Comparison of ENCODE assay signal across 13 cellular contexts in the genomic region with DNA sequence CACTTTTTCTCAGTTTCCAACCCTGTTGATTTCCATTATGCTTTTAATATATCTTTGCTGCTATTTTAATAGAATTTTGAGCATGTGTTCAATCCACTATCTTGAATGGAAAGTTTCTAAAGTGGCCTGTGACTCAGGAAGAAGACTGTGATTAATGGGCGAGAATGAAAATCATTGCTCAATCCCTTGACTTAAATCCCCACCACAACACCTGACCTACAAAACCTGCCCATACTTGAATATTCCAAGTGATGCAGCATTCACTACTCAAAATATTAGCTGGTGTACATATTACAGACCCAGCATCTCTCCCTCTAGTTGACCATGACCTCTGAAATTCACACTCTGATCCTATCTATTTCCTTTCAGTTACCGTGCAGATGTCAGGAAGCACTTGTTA. TPM values are rescaled to one million over a fixed set of nuclear protein-coding genes. Genes with fewer than 3 reads are reported as not detected.
DNase-seq lines count a peak whose midpoint lies in the region; ATAC-seq and TF ChIP-seq lines count a peak whose summit lies in the region.
"Had no signal": no experiment of that assay in that cellular context is flagged by ENCODE, and none has a peak within 500 bp of the region (broad histone marks: within the 10 kb centered on the region; RNA-seq: fewer than 3 reads in every experiment).

No MANE protein-coding gene starts in this region.

- BruUV-seq in A673 (replicated peaks; lab: Mats Ljungman, UMichigan), result no TSS peak

- H3K36me3 ChIP-seq in suprapubic skin (no peaks in the 10 kb centered on the region), A673 (ENCODE audit: insufficient read depth, low read length, poor library complexity, severe bottlenecking) (peaks cover 2% of the 10 kb centered on the region)
- H3K36me3 ChIP-seq: cardiac muscle cell, uterus had no signal

- peaks cover 3 to 4% of the 10 kb centered on the region in 2 donors for H3K36me3 Mint-ChIP-seq in activated T-cell treated with anti-CD3 and anti-CD28 coated beads, Interleukin-2, amount 50 U/mL, for 72 hours (ENCODE audit: insufficient read depth in 2 of 2)
- no peaks in the 10 kb centered on the region for H3K36me3 Mint-ChIP-seq in activated CD8-positive, alpha-beta T cell treated with anti-CD3 and anti-CD28 coated beads for 36 hours (ENCODE audit: low read depth)

- H3K4me3 ChIP-seq in fibroblast of villous mesenchyme (ENCODE audit: low read depth, low read length) (no peak overlapping the region), suprapubic skin (no peak overlapping the region), A673 (ENCODE audit: low read depth, low read length, poor library complexity, severe bottlenecking) (no peak overlapping the region)
- H3K4me3 ChIP-seq: cardiac muscle cell, uterus had no signal

- H3K27me3 ChIP-seq in suprapubic skin (no peaks in the 10 kb centered on the region), A673 (replicated peaks; ENCODE audit: insufficient read depth, low read depth, low read length, poor library complexity) (no peaks in the 10 kb centered on the region)
- H3K27me3 ChIP-seq: uterus had no signal

- no peak for TF ChIP-seq POLR2A in suprapubic skin (IDR thresholded peaks at IDR 0.05)

- TF ChIP-seq CTCF in activated CD8-positive, alpha-beta T cell treated with anti-CD3 and anti-CD28 coated beads for 36 hours (IDR thresholded peaks at IDR 0.05), result no peak
- TF ChIP-seq CTCF in fibroblast of villous mesenchyme (IDR thresholded peaks at IDR 0.05; ENCODE audit: insufficient read depth, low read depth, low read length) (no peak), suprapubic skin (IDR thresholded peaks at IDR 0.05) (no peak), A673 (conservative IDR thresholded peaks at IDR 0.05; ENCODE audit: low read depth, low read length) (no peak)

- 42% methylated on average over 2 of the region's 2 CpGs for WGBS in suprapubic skin

- no peak for TF ChIP-seq EP300 in suprapubic skin (IDR thresholded peaks at IDR 0.05)

- H3K4me3 Mint-ChIP-seq in activated T-cell treated with anti-CD3 and anti-CD28 coated beads, Interleukin-2, amount 50 U/mL, for 72 hours, result peak overlapping the region in 1 of 2 donors; percentile 23
- no peak overlapping the region for H3K4me3 Mint-ChIP-seq in activated CD8-positive, alpha-beta T cell treated with anti-CD3 and anti-CD28 coated beads for 36 hours

- ATAC-seq in activated T-cell treated with anti-CD3 and anti-CD28 coated beads, Interleukin-2, amount 50 U/mL, for 72 hours (replicated peaks in 1 of 2), result no peak
- ATAC-seq in activated CD8-positive, alpha-beta T cell treated with anti-CD3 and anti-CD28 coated beads for 36 hours, result no peak

- POLR2A ChIA-PET in activated CD8-positive, alpha-beta T cell treated with anti-CD3 and anti-CD28 coated beads for 36 hours (lab: Charles Lee), result no interaction called here
- POLR2A ChIA-PET in A673 (lab: Charles Lee; ENCODE audit: low non-redundant PET), result no interaction called here

- H3K27me3 Mint-ChIP-seq in activated T-cell treated with anti-CD3 and anti-CD28 coated beads, Interleukin-2, amount 50 U/mL, for 72 hours (ENCODE audit: low read depth), result no peaks in the 10 kb centered on the region
- no peaks in the 10 kb centered on the region for H3K27me3 Mint-ChIP-seq in activated CD8-positive, alpha-beta T cell treated with anti-CD3 and anti-CD28 coated beads for 36 hours

- H3K4me1 Mint-ChIP-seq in activated T-cell treated with anti-CD3 and anti-CD28 coated beads, Interleukin-2, amount 50 U/mL, for 72 hours (ENCODE audit: low read depth), result peaks cover 40% of the 10 kb centered on the region
- peaks cover 28% of the 10 kb centered on the region for H3K4me1 Mint-ChIP-seq in activated CD8-positive, alpha-beta T cell treated with anti-CD3 and anti-CD28 coated beads for 36 hours (ENCODE audit: low read depth)

- peaks cover 38% of the 10 kb centered on the region for H3K4me1 ChIP-seq in suprapubic skin
- peaks cover 13% of the 10 kb centered on the region for H3K4me1 ChIP-seq in A673 (ENCODE audit: insufficient read depth, low read length, poor library complexity, severe bottlenecking)

- H3K9me3 Mint-ChIP-seq in activated T-cell treated with anti-CD3 and anti-CD28 coated beads, Interleukin-2, amount 50 U/mL, for 72 hours, result no peaks in the 10 kb centered on the region
- H3K9me3 Mint-ChIP-seq in activated CD8-positive, alpha-beta T cell treated with anti-CD3 and anti-CD28 coated beads for 36 hours, result no peaks in the 10 kb centered on the region
- H3K9me3 Mint-ChIP-seq: HFFc6 had no signal

- no peaks in the 10 kb centered on the region for H3K9me3 ChIP-seq in suprapubic skin
- H3K9me3 ChIP-seq in A673 (ENCODE audit: low read depth, low read length, poor library complexity, severe bottlenecking), result no peaks in the 10 kb centered on the region
- H3K9me3 ChIP-seq: uterus had no signal

- H3K27ac ChIP-seq in suprapubic skin (peak overlapping the region; percentile 79), A673 (ENCODE audit: low read depth, low read length, poor library complexity, severe bottlenecking) (no peak overlapping the region)
- H3K27ac ChIP-seq: cardiac muscle cell had no signal

- intact Hi-C loops in activated CD8-positive, alpha-beta T cell treated with anti-CD3 and anti-CD28 coated beads for 36 hours (cut with micrococcal nuclease), result no loop called here
- intact Hi-C loops in A673 (cut with micrococcal nuclease; ENCODE audit: unreplicated experiment), result no loop called here

- CTCF ChIA-PET in activated CD8-positive, alpha-beta T cell treated with anti-CD3 and anti-CD28 coated beads for 36 hours (lab: Charles Lee), result interaction anchor here (0.7 to 2.3 kb wide), 4 partner anchors 29 to 41 kb away, joined by 3 to 11 read pairs (median 6); partner anchors contain the start of genes OAS1 and OAS2
- CTCF ChIA-PET in A673 (lab: Charles Lee), result no interaction called here

- no peak for DNase-seq in activated T-cell treated with anti-CD3 and anti-CD28 coated beads, Interleukin-2, amount 50 U/mL, for 72 hours
- DNase-seq in activated T-cell treated with anti-CD3 and anti-CD28 coated beads, Interleukin-2, amount 50 U/mL, for 48 hours, result no peak
- DNase-seq in activated CD8-positive, alpha-beta T cell treated with anti-CD3 and anti-CD28 coated beads for 36 hours, result no peak
- peak; percentile 7 for DNase-seq in fibroblast of villous mesenchyme (ENCODE audit: low read depth)
- no peak for DNase-seq in suprapubic skin (ENCODE audit: low spot score in 2 of 2)
- DNase-seq in cerebellar nuclear complex (lab: John Stamatoyannopoulos, UW), result no peak
- no peak for DNase-seq in A673 (ENCODE audit: low spot score)
- DNase-seq in EL, result no peak
- DNase-seq: HFFc6, Karpas-422, NCI-H2171, uterus had no signal

- peak overlapping the region; percentile 6 for H3K27ac Mint-ChIP-seq in activated T-cell treated with anti-CD3 and anti-CD28 coated beads, Interleukin-2, amount 50 U/mL, for 72 hours
- H3K27ac Mint-ChIP-seq in activated CD8-positive, alpha-beta T cell treated with anti-CD3 and anti-CD28 coated beads for 36 hours, result peak overlapping the region; percentile 2
- H3K27ac Mint-ChIP-seq: HFFc6 had no signal

RNA-seq across cellular contexts. Expression of gene OAS3, which starts 1.3 kb away (rescaled TPM):
- total RNA-seq in activated T-cell treated with anti-CD3 and anti-CD28 coated beads, Interleukin-2, amount 50 U/mL, for 72 hours, result 10 to 100 TPM; 14.7 to 39.3 TPM
- total RNA-seq in activated CD8-positive, alpha-beta T cell treated with anti-CD3 and anti-CD28 coated beads for 36 hours, result 10 to 100 TPM; 21.4 to 22.2 TPM
- total RNA-seq in fibroblast of villous mesenchyme, result 10.3 and 12.5 TPM in 2 replicates
- total RNA-seq in suprapubic skin, result 10 to 100 TPM; 19.5 to 30.0 (median 24.1) TPM
- 36.9 and 42.6 TPM in 2 replicates for total RNA-seq in A673 (2021)

RNA-seq across cellular contexts. Expression of gene OAS1, which starts 30.2 kb away (rescaled TPM):
- total RNA-seq in activated T-cell treated with anti-CD3 and anti-CD28 coated beads, Interleukin-2, amount 50 U/mL, for 72 hours, result 10 to 100 TPM; 17.3 to 41.9 TPM
- total RNA-seq in activated CD8-positive, alpha-beta T cell treated with anti-CD3 and anti-CD28 coated beads for 36 hours, result 10 to 100 TPM; 22.7 to 26.8 TPM
- under 0.01 and 0.86 TPM in 2 replicates for total RNA-seq in fibroblast of villous mesenchyme
- total RNA-seq in suprapubic skin, result 10 to 100 TPM; 20.6 to 26.8 (median 23.5) TPM
- 12.4 and 15.6 TPM in 2 replicates for total RNA-seq in A673 (2021)
- total RNA-seq: cardiac muscle cell, HFFc6 had no signal

RNA-seq across cellular contexts. Expression of gene OAS2, which starts 41.4 kb away (rescaled TPM):
- total RNA-seq in activated T-cell treated with anti-CD3 and anti-CD28 coated beads, Interleukin-2, amount 50 U/mL, for 72 hours, result 100 to 1,000 TPM in 1 of 2 donors, 10 to 100 TPM in 1; 80.2 to 139 TPM
- 100 to 1,000 TPM in 1 of 2 experiments, 10 to 100 TPM in 1; 95.7 to 104 TPM for total RNA-seq in activated CD8-positive, alpha-beta T cell treated with anti-CD3 and anti-CD28 coated beads for 36 hours
- 2.3 and 5.6 TPM in 2 replicates for total RNA-seq in fibroblast of villous mesenchyme
- total RNA-seq in suprapubic skin, result 1 to 10 TPM; 1.2 to 4.2 (median 3.2) TPM
- not detected in 2 replicates for total RNA-seq in A673 (2021)
- total RNA-seq: cardiac muscle cell had no signal

Comparison
In these comparisons a context has a peak if more than half of its experiments do, and no peak if none do; other contexts are left out.
1. RNA of gene OAS2, which starts 41.4 kb away (total RNA-seq): 80.2 to 139 TPM in activated T-cell treated with anti-CD3 and anti-CD28 coated beads, Interleukin-2, amount 50 U/mL, for 72 hours and 95.7 to 104 TPM in activated CD8-positive, alpha-beta T cell treated with anti-CD3 and anti-CD28 coated beads for 36 hours; 2.3 to 5.6 TPM in fibroblast of villous mesenchyme, 1.2 to 4.2 TPM in suprapubic skin and not detected in A673; every median in the first group is over 10 times any median in the second.